19 cellular contexts compared by ENCODE assay signal in the genomic region with DNA sequence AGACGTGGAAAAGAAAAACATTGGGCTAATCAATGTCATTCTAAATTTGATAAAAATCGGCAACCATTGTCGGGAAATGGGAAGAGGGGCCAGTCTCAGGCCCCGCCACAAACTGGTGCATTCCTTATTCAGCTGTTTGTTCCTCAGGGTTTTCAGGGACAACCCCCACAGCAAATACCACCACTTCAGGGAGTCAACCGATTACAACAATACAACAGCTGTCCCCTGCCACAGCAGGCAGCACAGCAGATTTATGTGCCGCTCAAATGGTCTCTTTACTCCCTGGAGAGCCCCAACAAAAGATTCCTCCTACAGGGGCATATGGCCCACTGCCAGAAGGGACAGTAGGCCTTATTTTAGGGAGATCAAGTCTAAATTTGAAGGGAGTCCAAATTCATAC.
DNase-seq lines count a peak whose midpoint lies in the region; ATAC-seq, FAIRE-seq and TF ChIP-seq lines count a peak whose summit lies in the region.
"Had no signal": no experiment of that assay in that cellular context is flagged by ENCODE, and none has a peak within 500 bp of the region (broad histone marks: within the 10 kb centered on the region; RNA-seq: fewer than 3 reads in every experiment).

No MANE protein-coding gene starts in this region.

- no peak for TF ChIP-seq POLR2A in H1 (IDR thresholded peaks at IDR 0.05; ENCODE audit: control extremely low read depth in 1 of 2, low read depth in 2 of 2, low read length in 2 of 2)

- H2BK120ac ChIP-seq in H1 (replicated peaks; ENCODE audit: low read depth, low read length): no peak overlapping the region

- no peak for TF ChIP-seq RAD21 in H1 (IDR thresholded peaks at IDR 0.05 in 1 of 2, conservative IDR thresholded peaks at IDR 0.05 in 1 of 2; ENCODE audit: low read depth in 2 of 2, low read length in 2 of 2)

- TF ChIP-seq CTCF in GM23338 (conservative IDR thresholded peaks at IDR 0.05; ENCODE audit: low read depth in 2 of 2) (no peak), H1 (IDR thresholded peaks at IDR 0.05; ENCODE audit: control extremely low read depth in 1 of 3, insufficient read depth in 1 of 3, low read depth in 1 of 3, low read length in 3 of 3) (no peak)

- H3K79me1 ChIP-seq in H1 (ENCODE audit: low read depth, low read length): 0 out of 2 replicates have a peak, but pooled peaks cover 4% of the 10 kb centered on the region

- no peak overlapping the region for H3K27ac Mint-ChIP-seq in GM23338
- H3K27ac Mint-ChIP-seq: B cell; CD8-positive, alpha-beta T cell; HFFc6; T-cell had no signal

- H3K27ac ChIP-seq in BLaER1 (no peak overlapping the region), GM23338 (ENCODE audit: low read depth) (peak overlapping the region; percentile 79), H1 (ENCODE audit: low read depth, low read length) (no peak overlapping the region)
- H3K27ac ChIP-seq: SK-N-MC had no signal

- ATAC-seq in GM23338 (peak; percentile 63), HG02678 (IDR thresholded peaks at IDR 0.05; ENCODE audit: unreplicated experiment) (no peak), GM21619 (IDR thresholded peaks at IDR 0.05; ENCODE audit: unreplicated experiment) (no peak)
- ATAC-seq: CD8-positive, alpha-beta T cell; T-cell had no signal

- H3K4me3 ChIP-seq in BLaER1 (no peak overlapping the region), GM23338 (peak overlapping the region; percentile 31), H1 (ENCODE audit: extremely low read depth in 1 of 4, insufficient read depth in 2 of 4, low read depth in 3 of 4, low read length in 4 of 4) (no peak overlapping the region)
- H3K4me3 ChIP-seq: SK-N-MC had no signal

- H2AFZ ChIP-seq in GM23338: no peak overlapping the region
- no peak overlapping the region for H2AFZ ChIP-seq in H1 (ENCODE audit: low read length)

- H3K36me3 ChIP-seq in BLaER1: peaks cover 13% of the 10 kb centered on the region; the same call in 1 of the 2 replicates
- H3K36me3 ChIP-seq in GM23338 (ENCODE audit: insufficient read depth): peaks cover 15% of the 10 kb centered on the region; the same call in 1 of the 2 replicates
- H3K36me3 ChIP-seq in H1 (ENCODE audit: control insufficient read depth in 2 of 4, insufficient read depth in 4 of 4, low read length in 3 of 4): peaks cover 0 to 35% (median 6%) of the 10 kb centered on the region in 4 experiments; a peak in 4 of 8 replicates

- no peaks in the 10 kb centered on the region for H3K23me2 ChIP-seq in H1 (ENCODE audit: low read depth, low read length)

- peaks cover 99% of the 10 kb centered on the region for H3K36me3 Mint-ChIP-seq in GM23338 (ENCODE audit: low read depth)

- H4K20me1 ChIP-seq in BLaER1 (no peaks in the 10 kb centered on the region), GM23338 (replicated peaks; ENCODE audit: insufficient read depth) (peaks cover under 1% of the 10 kb centered on the region; the same call in 1 of the 2 replicates), H1 (replicated peaks in 1 of 2; ENCODE audit: control insufficient read depth in 1 of 2, insufficient read depth in 2 of 2, low read length in 2 of 2) (no peaks in the 10 kb centered on the region)

- no peak overlapping the region for H2BK15ac ChIP-seq in H1 (ENCODE audit: low read length)

- H3K4ac ChIP-seq in H1 (replicated peaks; ENCODE audit: insufficient read length, low read depth, low read length): no peak overlapping the region

- H3K4me1 Mint-ChIP-seq in GM23338: peaks cover 12% of the 10 kb centered on the region

- no peak overlapping the region for H4K5ac ChIP-seq in H1 (ENCODE audit: insufficient read length, low read depth, low read length)

- H3K9me2 ChIP-seq in GM23338 (ENCODE audit: insufficient read depth): no peaks in the 10 kb centered on the region

- no peaks in the 10 kb centered on the region for H3F3A ChIP-seq in GM23338 (replicated peaks; ENCODE audit: low read depth)

- H3K9ac ChIP-seq in BLaER1 (0 out of 2 replicates have a peak overlapping the region, but pooled peaks have one; percentile 5), H1 (replicated peaks in 1 of 4; ENCODE audit: extremely low read depth in 1 of 4, low read depth in 3 of 4, low read length in 3 of 4) (no peak overlapping the region)

- H3K9me3 Mint-ChIP-seq in GM23338: peaks cover 85% of the 10 kb centered on the region

- no peak overlapping the region for H4K8ac ChIP-seq in H1 (ENCODE audit: extremely low read depth, insufficient read depth, low read length)

- no peak overlapping the region for H3K18ac ChIP-seq in H1 (ENCODE audit: extremely low read depth, low read length)

- H3K56ac ChIP-seq in H1 (replicated peaks; ENCODE audit: insufficient read length, low read depth, low read length): peak overlapping the region; percentile 16

- no peak overlapping the region for H3K4me3 Mint-ChIP-seq in GM23338
- H3K4me3 Mint-ChIP-seq: B cell; CD8-positive, alpha-beta T cell; HFFc6; T-cell had no signal

- peaks cover 56% of the 10 kb centered on the region for H3K79me2 ChIP-seq in GM23338 (replicated peaks; ENCODE audit: insufficient read depth)
- peaks cover 0 to 23% of the 10 kb centered on the region in 2 experiments; a peak in 2 of 4 replicates for H3K79me2 ChIP-seq in H1 (ENCODE audit: control insufficient read depth in 1 of 2, insufficient read depth in 2 of 2, low read length in 2 of 2)

- WGBS in H1 (ENCODE audit: extremely low coverage in 1 of 2, insufficient coverage in 1 of 2, insufficient read length in 1 of 2, insufficient replicate concordance in 2 of 2, low coverage in 1 of 2, low lambda C conversion rate in 2 of 2, missing lambda C conversion rate in 1 of 2), 2 experiments: 86% methylated on average over 6 of the region's 6 CpGs; no CpG with 5 or more reads in 1 of the 2 experiments

- H2BK20ac ChIP-seq in H1 (ENCODE audit: low read length): no peak overlapping the region

- no peaks in the 10 kb centered on the region for H3K27me3 ChIP-seq in BLaER1
- H3K27me3 ChIP-seq in GM23338 (ENCODE audit: insufficient read depth): no peaks in the 10 kb centered on the region
- no peaks in the 10 kb centered on the region for H3K27me3 ChIP-seq in H1 (replicated peaks in 1 of 4; ENCODE audit: control insufficient read depth in 3 of 4, extremely low read depth in 1 of 4, insufficient read depth in 3 of 4, low read length in 3 of 4)

- H2BK12ac ChIP-seq in H1 (ENCODE audit: low read depth, low read length): no peak overlapping the region

- peak; percentile 71 for DNase-seq in GM23338 (ENCODE audit: low spot score)
- peak; percentile 93 for DNase-seq in NCI-H2081 treated with DMSO at 0.1 percent for 48 hours (lab: John Stamatoyannopoulos, UW)
- DNase-seq in H1 (ENCODE audit: low read depth in 1 of 2, low spot score in 2 of 2): peak in 1 of 2 experiments; percentile 47
- no peak for DNase-seq in NCI-H510A (lab: John Stamatoyannopoulos, UW)
- no peak for DNase-seq in DMS53 treated with DMSO at 0.1 percent for 48 hours (lab: John Stamatoyannopoulos, UW; ENCODE audit: unreplicated experiment)
- DNase-seq: CD8-positive, alpha-beta T cell; DMS 273 treated with DMSO at 0.1 percent for 48 hours; HFFc6; Karpas-422; MM.1S; NCI-H1436 treated with DMSO at 0.1 percent for 48 hours; NCI-H446 treated with DMSO at 0.1 percent for 48 hours; T-cell; T1000 had no signal

- H3K23ac ChIP-seq in H1 (ENCODE audit: insufficient read length): no peak overlapping the region

- H3K9me3 ChIP-seq in BLaER1: peaks cover 47% of the 10 kb centered on the region
- peaks cover 50 to 54% of the 10 kb centered on the region in 2 experiments for H3K9me3 ChIP-seq in H1 (ENCODE audit: insufficient read depth in 2 of 2, low read depth in 1 of 2, low read length in 1 of 2)

- peaks cover 11% of the 10 kb centered on the region for H3K27me3 Mint-ChIP-seq in GM23338 (ENCODE audit: insufficient read depth, low read depth, poor library complexity)
- H3K27me3 Mint-ChIP-seq: B cell, T-cell had no signal

- CTCF ChIA-PET in H1 (lab: Charles Lee; ENCODE audit: partially characterized antibody): interaction anchor here (0.6 to 3.3 kb wide), 12 partner anchors 8 to 215 kb away, joined by 3 to 15 read pairs (median 4); a partner anchor contains a TSS

- no peak for TF ChIP-seq EP300 in H1 (IDR thresholded peaks at IDR 0.05; ENCODE audit: borderline replicate concordance in 1 of 2, low read depth in 2 of 2, low read length in 2 of 2)

- no peak for FAIRE-seq in H1 (lab: Jason Lieb, UNC)

- H3K4me1 ChIP-seq in BLaER1: peaks cover 39% of the 10 kb centered on the region
- H3K4me1 ChIP-seq in GM23338 (ENCODE audit: insufficient read depth): peaks cover 28% of the 10 kb centered on the region
- H3K4me1 ChIP-seq in H1 (replicated peaks in 1 of 4; ENCODE audit: control insufficient read depth in 3 of 4, insufficient read depth in 4 of 4, low read length in 3 of 4): no peaks in the 10 kb centered on the region

- no peak overlapping the region for H4K91ac ChIP-seq in H1 (replicated peaks; ENCODE audit: insufficient read length, low read length)

- no peak overlapping the region for H2AK5ac ChIP-seq in H1 (ENCODE audit: low read depth, low read length)

- no peak overlapping the region for H3K14ac ChIP-seq in H1 (ENCODE audit: insufficient read length)

- H2BK5ac ChIP-seq in H1 (ENCODE audit: low read depth, low read length): no peak overlapping the region

- POLR2A ChIA-PET in H1 (lab: Charles Lee; ENCODE audit: partially characterized antibody): interaction anchor here (0.8 to 2.5 kb wide), 7 partner anchors 9 to 119 kb away, joined by 3 to 21 read pairs (median 4); a partner anchor contains a TSS

- H3K4me2 ChIP-seq in BLaER1: peak overlapping the region; percentile 93
- H3K4me2 ChIP-seq in GM23338: peak overlapping the region; percentile 63
- H3K4me2 ChIP-seq in H1 (ENCODE audit: insufficient read depth in 1 of 2, low read depth in 2 of 2, low read length in 2 of 2): no peak overlapping the region

TF ChIP-seq in GM23338, 12 proteins besides CTCF, POLR2A, EP300 and RAD21 (continues in another document):
- TF ChIP-seq, protein P1, sequence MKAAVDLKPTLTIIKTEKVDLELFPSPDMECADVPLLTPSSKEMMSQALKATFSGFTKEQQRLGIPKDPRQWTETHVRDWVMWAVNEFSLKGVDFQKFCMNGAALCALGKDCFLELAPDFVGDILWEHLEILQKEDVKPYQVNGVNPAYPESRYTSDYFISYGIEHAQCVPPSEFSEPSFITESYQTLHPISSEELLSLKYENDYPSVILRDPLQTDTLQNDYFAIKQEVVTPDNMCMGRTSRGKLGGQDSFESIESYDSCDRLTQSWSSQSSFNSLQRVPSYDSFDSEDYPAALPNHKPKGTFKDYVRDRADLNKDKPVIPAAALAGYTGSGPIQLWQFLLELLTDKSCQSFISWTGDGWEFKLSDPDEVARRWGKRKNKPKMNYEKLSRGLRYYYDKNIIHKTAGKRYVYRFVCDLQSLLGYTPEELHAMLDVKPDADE (IDR thresholded peaks at IDR 0.05): no peak

TF ChIP-seq in H1, 55 proteins besides CTCF, POLR2A, EP300 and RAD21 (continues in another document):
- TF ChIP-seq JUN (IDR thresholded peaks at IDR 0.05; ENCODE audit: low read depth, low read length) (no peak), SP2 (IDR thresholded peaks at IDR 0.05; ENCODE audit: low read length) (no peak), JUND (IDR thresholded peaks at IDR 0.05; ENCODE audit: low read length) (no peak), SP4 (IDR thresholded peaks at IDR 0.05; ENCODE audit: low read length) (no peak), TEAD4 (IDR thresholded peaks at IDR 0.05; ENCODE audit: low read depth, low read length) (no peak), CTBP2 (IDR thresholded peaks at IDR 0.05; ENCODE audit: borderline replicate concordance, insufficient read depth, insufficient read length, low read length) (no peak), SUZ12 (IDR thresholded peaks at IDR 0.05; ENCODE audit: low read length) (no peak)

Comparison
In these comparisons a context has a peak if more than half of its experiments do, and no peak if none do; other contexts are left out.
1. H3K4me2 ChIP-seq: peak in BLaER1 (single experiment) and GM23338 (single experiment); none in H1 (0 of 2).
2. DNase-seq: peak in GM23338 (single experiment) and NCI-H2081 treated with DMSO at 0.1 percent for 48 hours (single experiment); none in NCI-H510A (single experiment) and DMS53 treated with DMSO at 0.1 percent for 48 hours (single experiment).